ENCODE assay signal across 10 cellular contexts in genomic region chr9:4375424-4376195, GRCh38.
DNase-seq lines count a peak whose midpoint lies in the region; ATAC-seq, FAIRE-seq and TF ChIP-seq lines count a peak whose summit lies in the region.
"Had no signal": no experiment of that assay in that cellular context is flagged by ENCODE, and none has a peak within 500 bp of the region (broad histone marks: within the 10 kb centered on the region; RNA-seq: fewer than 3 reads in every experiment).

No MANE protein-coding gene starts in this region.

- no peaks in the 10 kb centered on the region for H3K36me3 Mint-ChIP-seq in glutamatergic neuron (ENCODE audit: unreplicated experiment)
- H3K36me3 Mint-ChIP-seq: CD8-positive, alpha-beta memory T cell had no signal

- H3K27ac ChIP-seq in OCI-LY3 (ENCODE audit: low read length) (no peak overlapping the region), pancreas (no peak overlapping the region)

- H3K4me3 ChIP-seq in OCI-LY3 (ENCODE audit: low read length) (no peak overlapping the region), pancreas (no peak overlapping the region)

- peak; percentile 13 to 41 for DNase-seq in NCI-H2081 (lab: John Stamatoyannopoulos, UW)
- DNase-seq in NCI-H2081 treated with DMSO at 0.1 percent for 48 hours (lab: John Stamatoyannopoulos, UW): no peak
- DNase-seq in pancreas: no peak
- no peak for DNase-seq in glutamatergic neuron
- no peak for DNase-seq in GF-D8 (lab: John Stamatoyannopoulos, UW)
- DNase-seq: activated B cell treated with CpG ODN at 0.5 μM for 24 hours had no signal

- H3K27me3 Mint-ChIP-seq in glutamatergic neuron (ENCODE audit: unreplicated experiment): no peaks in the 10 kb centered on the region

- no peak overlapping the region for H3K4me3 Mint-ChIP-seq in glutamatergic neuron (ENCODE audit: unreplicated experiment)
- H3K4me3 Mint-ChIP-seq: activated B cell treated with CpG ODN at 0.5 μM for 24 hours; CD8-positive, alpha-beta memory T cell had no signal

- no peaks in the 10 kb centered on the region for H3K4me1 Mint-ChIP-seq in glutamatergic neuron (ENCODE audit: low read depth, unreplicated experiment)
- H3K4me1 Mint-ChIP-seq: activated B cell treated with CpG ODN at 0.5 μM for 24 hours; CD8-positive, alpha-beta memory T cell had no signal

- FAIRE-seq in pancreas (lab: Jason Lieb, UNC): peak; percentile 37

- intact Hi-C loops in pancreas (cut with DNase I): loop anchor here in 1 of 3 donors (10.0 kb wide), 1 partner anchor 1511 kb away; no protein-coding TSS in a partner anchor

- H3K9ac ChIP-seq in OCI-LY3 (ENCODE audit: low read length): no peak overlapping the region

- ATAC-seq in esophagus mucosa (peak; percentile 55), pancreas (peak in 3 of 4 donors; percentile 50 to 66 (median 55)), GM19351 (IDR thresholded peaks at IDR 0.05; ENCODE audit: unreplicated experiment) (no peak)

- 34 to 44% methylated on average over 7 of the region's 7 CpGs for WGBS in pancreas, 2 donors

- H4K20me1 ChIP-seq in OCI-LY3 (ENCODE audit: insufficient read depth, low read length): no peaks in the 10 kb centered on the region

- no peaks in the 10 kb centered on the region for H3K9me3 ChIP-seq in OCI-LY3 (ENCODE audit: insufficient read depth, low read length)
- no peaks in the 10 kb centered on the region for H3K9me3 ChIP-seq in pancreas

- no peaks in the 10 kb centered on the region for H3K79me2 ChIP-seq in OCI-LY3 (ENCODE audit: low read length)

- 0 out of 2 replicates have a peak overlapping the region, but pooled peaks have one; percentile 41 for H2AFZ ChIP-seq in OCI-LY3 (ENCODE audit: low read depth, low read length)

- peaks cover 28% of the 10 kb centered on the region for H3K27me3 ChIP-seq in OCI-LY3 (ENCODE audit: low read depth, low read length)
- no peaks in the 10 kb centered on the region for H3K27me3 ChIP-seq in pancreas

- H3K4me2 ChIP-seq in OCI-LY3 (ENCODE audit: low read length): no peak overlapping the region

- TF ChIP-seq CTCF in OCI-LY3 (IDR thresholded peaks at IDR 0.05; ENCODE audit: low read depth, low read length) (peak; percentile 58), pancreas (IDR thresholded peaks at IDR 0.05) (peak in 1 of 4 donors; percentile 16), glutamatergic neuron (IDR thresholded peaks at IDR 0.05; ENCODE audit: partially characterized antibody, unreplicated experiment) (no peak)

- H3K36me3 ChIP-seq in OCI-LY3 (replicated peaks; ENCODE audit: low read depth, low read length): no peaks in the 10 kb centered on the region
- no peaks in the 10 kb centered on the region for H3K36me3 ChIP-seq in pancreas

- H3K4me1 ChIP-seq in OCI-LY3 (ENCODE audit: low read length) (no peaks in the 10 kb centered on the region), pancreas (no peaks in the 10 kb centered on the region)

- H3K27ac Mint-ChIP-seq in glutamatergic neuron (ENCODE audit: unreplicated experiment): no peak overlapping the region
- H3K27ac Mint-ChIP-seq: activated B cell treated with CpG ODN at 0.5 μM for 24 hours; CD8-positive, alpha-beta memory T cell had no signal

- H3K9me3 Mint-ChIP-seq in glutamatergic neuron (ENCODE audit: unreplicated experiment): no peaks in the 10 kb centered on the region
- H3K9me3 Mint-ChIP-seq: activated B cell treated with CpG ODN at 0.5 μM for 24 hours; CD8-positive, alpha-beta memory T cell had no signal

Comparison
In these comparisons a context has a peak if more than half of its experiments do, and no peak if none do; other contexts are left out.
1. DNase-seq: peak in NCI-H2081 (2 of 2); none in NCI-H2081 treated with DMSO at 0.1 percent for 48 hours (single experiment), pancreas (0 of 6), glutamatergic neuron (single experiment) and GF-D8 (single experiment).